In genomic region chr4:39544580-39545315, GRCh38 we compare ENCODE assay signal across 1 cellular context.
TF ChIP-seq lines count a peak whose summit lies in the region.

No MANE protein-coding gene starts in this region.

TF ChIP-seq in IMR-90, 13 proteins besides CTCF, POLR2A, EP300 and RAD21 (continued from another document):
- TF ChIP-seq, protein P1, sequence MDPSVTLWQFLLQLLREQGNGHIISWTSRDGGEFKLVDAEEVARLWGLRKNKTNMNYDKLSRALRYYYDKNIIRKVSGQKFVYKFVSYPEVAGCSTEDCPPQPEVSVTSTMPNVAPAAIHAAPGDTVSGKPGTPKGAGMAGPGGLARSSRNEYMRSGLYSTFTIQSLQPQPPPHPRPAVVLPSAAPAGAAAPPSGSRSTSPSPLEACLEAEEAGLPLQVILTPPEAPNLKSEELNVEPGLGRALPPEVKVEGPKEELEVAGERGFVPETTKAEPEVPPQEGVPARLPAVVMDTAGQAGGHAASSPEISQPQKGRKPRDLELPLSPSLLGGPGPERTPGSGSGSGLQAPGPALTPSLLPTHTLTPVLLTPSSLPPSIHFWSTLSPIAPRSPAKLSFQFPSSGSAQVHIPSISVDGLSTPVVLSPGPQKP (IDR thresholded peaks at IDR 0.05; ENCODE audit: borderline replicate concordance, low read depth, low read length) = no peak
- TF ChIP-seq FOS (IDR thresholded peaks at IDR 0.05; ENCODE audit: low read depth, low read length) = no peak
- TF ChIP-seq MAFK (IDR thresholded peaks at IDR 0.05; ENCODE audit: low read depth, low read length) = no peak
- no peak for TF ChIP-seq CEBPB (IDR thresholded peaks at IDR 0.05; ENCODE audit: low read depth, low read length)
- no peak for TF ChIP-seq SMC3 (IDR thresholded peaks at IDR 0.05; ENCODE audit: low read depth, low read length)
- TF ChIP-seq MAZ (IDR thresholded peaks at IDR 0.05; ENCODE audit: borderline replicate concordance, low read depth, low read length) = no peak
TF ChIP-seq in IMR-90: peak in this region for 0.
